8 cellular contexts compared by ENCODE assay signal in genomic region chr1:210373878-210374599, GRCh38. TPM values are rescaled to one million over a fixed set of nuclear protein-coding genes. Genes with fewer than 3 reads are reported as not detected.
DNase-seq lines count a peak whose midpoint lies in the region; ATAC-seq and TF ChIP-seq lines count a peak whose summit lies in the region.

No MANE protein-coding gene starts in this region.

- no peaks in the 10 kb centered on the region for H3K9me3 ChIP-seq in mucosa of descending colon

- peak overlapping the region; percentile 91 for H3K27ac Mint-ChIP-seq in stimulated activated naive CD8-positive, alpha-beta T cell treated with anti-CD3 and anti-CD28 coated beads, Interleukin-15, Interleukin-2, amounts not matched to agents 100 ng/mL and 50 ng/mL, for 24 hours

- H3K4me1 Mint-ChIP-seq in stimulated activated naive CD8-positive, alpha-beta T cell treated with anti-CD3 and anti-CD28 coated beads, Interleukin-15, Interleukin-2, amounts not matched to agents 100 ng/mL and 50 ng/mL, for 24 hours (ENCODE audit: low read depth) = peaks cover 34% of the 10 kb centered on the region

- H3K9me3 Mint-ChIP-seq in stimulated activated naive CD8-positive, alpha-beta T cell treated with anti-CD3 and anti-CD28 coated beads, Interleukin-15, Interleukin-2, amounts not matched to agents 100 ng/mL and 50 ng/mL, for 24 hours = no peaks in the 10 kb centered on the region

- peak; percentile 39 for TF ChIP-seq CTCF in mucosa of descending colon (IDR thresholded peaks at IDR 0.05)

- no peaks in the 10 kb centered on the region for H3K36me3 ChIP-seq in mucosa of descending colon (ENCODE audit: low read depth)

- no peak overlapping the region for H3K4me3 ChIP-seq in mucosa of descending colon

- intact Hi-C loops in mucosa of descending colon (cut with DNase I, micrococcal nuclease) = no loop called here

- in situ Hi-C loops in ACHN (cut with HindIII; ENCODE audit: low pct_ligation_motif_present, low pct_unique_long_range_greater_than_20kb, low sequenced_read_pairs) = no loop called here

- H3K4me3 Mint-ChIP-seq in stimulated activated naive CD8-positive, alpha-beta T cell treated with anti-CD3 and anti-CD28 coated beads, Interleukin-15, Interleukin-2, amounts not matched to agents 100 ng/mL and 50 ng/mL, for 24 hours = peak overlapping the region; percentile 24

- H3K4me1 ChIP-seq in mucosa of descending colon (ENCODE audit: low read depth) = no peaks in the 10 kb centered on the region

- DNase-seq in ACHN = peak; percentile 99
- DNase-seq in NCI-H1930 (lab: John Stamatoyannopoulos, UW) = peak; percentile 65 to 81
- peak; percentile 86 for DNase-seq in ecto neural progenitor cell (ENCODE audit: low spot score)
- peak; percentile 27 to 60 (median 50) for DNase-seq in mucosa of descending colon

- peak; percentile 62 for ATAC-seq in GM18499 (IDR thresholded peaks at IDR 0.05; ENCODE audit: insufficient read depth, unreplicated experiment)
- peak; percentile 73 for ATAC-seq in HG02852 (IDR thresholded peaks at IDR 0.05; ENCODE audit: unreplicated experiment)
- peak; percentile 73 to 78 for ATAC-seq in activated CD4-positive, CD25-positive, alpha-beta regulatory T cell treated with anti-CD3 and anti-CD28 coated beads, Interleukin-2, amount 50 U/mL, for 24 hours
- ATAC-seq in mucosa of descending colon = peak; percentile 94

- no peaks in the 10 kb centered on the region for H3K27me3 Mint-ChIP-seq in stimulated activated naive CD8-positive, alpha-beta T cell treated with anti-CD3 and anti-CD28 coated beads, Interleukin-15, Interleukin-2, amounts not matched to agents 100 ng/mL and 50 ng/mL, for 24 hours

- no peaks in the 10 kb centered on the region for H3K36me3 Mint-ChIP-seq in stimulated activated naive CD8-positive, alpha-beta T cell treated with anti-CD3 and anti-CD28 coated beads, Interleukin-15, Interleukin-2, amounts not matched to agents 100 ng/mL and 50 ng/mL, for 24 hours (ENCODE audit: low read depth)

RNA-seq across cellular contexts. Expression of gene HHAT, which starts 45.3 kb away (rescaled TPM):
- total RNA-seq in mucosa of descending colon = 1 to 10 TPM; 4.1 to 8.6 (median 5.9) TPM
